In the genomic region with DNA sequence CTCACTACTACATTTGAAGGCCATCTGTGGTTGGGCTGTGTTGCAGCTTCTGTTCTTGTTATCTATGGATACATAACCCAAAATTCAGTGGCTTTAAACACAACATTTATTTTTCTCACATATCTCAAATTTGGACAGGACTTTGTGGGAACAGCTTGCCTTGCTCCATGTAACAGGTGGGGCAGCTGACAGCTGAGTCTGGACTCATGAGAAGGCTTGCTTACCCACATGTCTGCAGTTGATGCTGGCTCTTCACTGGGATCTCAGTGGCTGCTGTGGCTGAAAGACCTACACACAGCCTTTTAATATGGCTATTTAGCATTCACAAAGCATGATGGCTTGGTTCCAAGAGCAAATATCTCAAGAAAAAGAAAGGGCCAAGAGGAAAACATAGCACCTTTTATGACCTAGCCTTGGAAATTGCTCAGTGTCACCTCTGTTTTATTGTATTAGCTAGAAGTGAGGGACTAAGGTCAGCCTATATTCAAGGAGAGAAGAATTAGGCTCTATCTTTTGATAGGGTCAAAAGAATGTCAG, we compare ENCODE assay signal across 19 cellular contexts.
DNase-seq lines count a peak whose midpoint lies in the region; ATAC-seq and TF ChIP-seq lines count a peak whose summit lies in the region.
"Had no signal": no experiment of that assay in that cellular context is flagged by ENCODE, and none has a peak within 500 bp of the region (broad histone marks: within the 10 kb centered on the region; RNA-seq: fewer than 3 reads in every experiment).

No MANE protein-coding gene starts in this region.

- H3K23ac ChIP-seq in mesenchymal stem cell (ENCODE audit: low read length in 2 of 2), result no peak overlapping the region

- H3K14ac ChIP-seq in mesenchymal stem cell (ENCODE audit: low read length in 2 of 2), result no peak overlapping the region

- TF ChIP-seq CTCF in WI38 (IDR thresholded peaks at IDR 0.05; ENCODE audit: low read depth, low read length), result 0 out of 2 replicates have a peak, but pooled peaks have one; percentile 5

- H2BK120ac ChIP-seq in mesenchymal stem cell (ENCODE audit: low read depth, low read length), result no peak overlapping the region

- DNase-seq in DMS 273 (lab: John Stamatoyannopoulos, UW; ENCODE audit: unreplicated experiment), result peak; percentile 26
- DNase-seq in DMS 273 treated with DMSO at 0.1 percent for 48 hours (lab: John Stamatoyannopoulos, UW), result no peak
- DNase-seq in mesenchymal stem cell, result no peak
- DNase-seq in mucosa of gallbladder (ENCODE audit: low spot score), result no peak
- DNase-seq in GDM1 (lab: John Stamatoyannopoulos, UW), result no peak
- DNase-seq: GF-D8; GOT3; KG1; MG63; NCI-H1092 treated with DMSO at 0.1 percent for 48 hours; NCI-H1694; NCI-H345; NCI-H69; NK-92 treated with Interleukin-12 subunit alpha and Interleukin-12 subunit beta, amount 100 ng/mL, for 24 hours; PC-9 had no signal

- no peak overlapping the region for H4K8ac ChIP-seq in mesenchymal stem cell (ENCODE audit: low read length)

- H3K9me3 ChIP-seq in mesenchymal stem cell (ENCODE audit: control insufficient read depth, low read length), result no peaks in the 10 kb centered on the region
- H3K9me3 ChIP-seq in skeletal muscle satellite cell (replicated peaks; ENCODE audit: low read length), result no peaks in the 10 kb centered on the region

- no peaks in the 10 kb centered on the region for H3K79me1 ChIP-seq in mesenchymal stem cell (replicated peaks; ENCODE audit: low read length, poor library complexity, severe bottlenecking)

- H2AFZ ChIP-seq in mesenchymal stem cell (ENCODE audit: low read depth, low read length), result no peak overlapping the region
- H2AFZ ChIP-seq: PC-9 had no signal

- no peak overlapping the region for H4K91ac ChIP-seq in mesenchymal stem cell (ENCODE audit: low read length)

- H3K36me3 ChIP-seq in mesenchymal stem cell (ENCODE audit: control insufficient read depth in 1 of 2, insufficient read depth in 2 of 2, low read depth in 1 of 2, low read length in 2 of 2) (no peaks in the 10 kb centered on the region), skeletal muscle satellite cell (ENCODE audit: insufficient read depth, low read length) (no peaks in the 10 kb centered on the region)
- H3K36me3 ChIP-seq: MG63 had no signal

- ATAC-seq in GM19324 (IDR thresholded peaks at IDR 0.05; ENCODE audit: low FRiP score, unreplicated experiment), result no peak

- H3K4me2 ChIP-seq in mesenchymal stem cell (ENCODE audit: low read length, poor library complexity, severe bottlenecking) (no peak overlapping the region), skeletal muscle satellite cell (ENCODE audit: low read length) (no peak overlapping the region)
- H3K4me2 ChIP-seq: PC-9 had no signal

- H3K18ac ChIP-seq in mesenchymal stem cell (ENCODE audit: low read depth in 1 of 2, low read length in 2 of 2), result no peak overlapping the region

- H3K27me3 ChIP-seq in mesenchymal stem cell (ENCODE audit: control insufficient read depth in 1 of 2, insufficient read depth in 1 of 2, low read length in 2 of 2), result no peaks in the 10 kb centered on the region
- no peaks in the 10 kb centered on the region for H3K27me3 ChIP-seq in skeletal muscle satellite cell (ENCODE audit: control insufficient read depth, insufficient read depth, low read length)
- H3K27me3 ChIP-seq: MG63 had no signal

- peak overlapping the region; percentile 99 for H3K27ac ChIP-seq in mesenchymal stem cell (ENCODE audit: low read length, poor library complexity, severe bottlenecking)
- H3K27ac ChIP-seq: 22Rv1, PC-9 had no signal

- H2BK5ac ChIP-seq in mesenchymal stem cell (ENCODE audit: low read depth, low read length, poor library complexity, severe bottlenecking), result peak overlapping the region; percentile 98

- H3K4me1 ChIP-seq in mesenchymal stem cell (ENCODE audit: control insufficient read depth, insufficient read depth, low read depth, low read length) (peaks cover 7% of the 10 kb centered on the region), skeletal muscle satellite cell (ENCODE audit: control insufficient read depth, insufficient read depth, low read length) (peaks cover 43% of the 10 kb centered on the region)

- peak overlapping the region; percentile 64 for H2BK15ac ChIP-seq in mesenchymal stem cell (ENCODE audit: low read depth, poor library complexity, severe bottlenecking)

- H3K4ac ChIP-seq in mesenchymal stem cell (ENCODE audit: low read depth in 1 of 2, low read length in 2 of 2), result no peak overlapping the region

- H2BK12ac ChIP-seq in mesenchymal stem cell (ENCODE audit: low read length in 2 of 2), result peak overlapping the region in 1 of 2 experiments; percentile 59

- H3K4me3 ChIP-seq in WI38 (ENCODE audit: low read depth, low read length) (no peak overlapping the region), mesenchymal stem cell (ENCODE audit: insufficient read depth in 1 of 2, low read depth in 1 of 2, low read length in 2 of 2) (no peak overlapping the region), skeletal muscle satellite cell (ENCODE audit: low read length) (no peak overlapping the region)
- H3K4me3 ChIP-seq: MG63, PC-9 had no signal

- H3K9ac ChIP-seq in mesenchymal stem cell (ENCODE audit: low read length) (no peak overlapping the region), skeletal muscle satellite cell (ENCODE audit: low read depth, low read length) (peak overlapping the region; percentile 75)

- H2AK5ac ChIP-seq in mesenchymal stem cell (ENCODE audit: low read length, severe bottlenecking), result peak overlapping the region; percentile 81
